33 cellular contexts compared by ENCODE assay signal in the genomic region with DNA sequence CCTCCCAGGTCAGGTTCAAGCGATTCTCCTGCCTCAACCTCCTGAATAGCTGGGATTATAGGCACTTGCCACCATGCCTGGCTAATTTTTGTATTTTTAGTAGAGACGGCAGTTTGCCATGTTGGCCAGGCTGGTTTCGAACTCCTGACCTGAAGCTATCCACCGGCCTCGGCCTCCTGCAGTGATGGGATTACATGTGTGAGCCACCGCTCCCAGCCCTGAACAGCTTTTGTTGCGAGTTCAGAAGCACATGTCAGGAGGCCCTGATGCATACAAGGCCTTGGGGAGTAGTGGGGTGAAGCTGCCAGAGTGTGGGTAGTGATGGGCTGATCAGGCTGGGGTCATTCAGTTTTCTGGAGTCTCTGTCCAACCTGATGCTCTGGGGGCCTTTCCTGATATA.
"Had no signal": no experiment of that assay in that cellular context is flagged by ENCODE, and none has a peak within 500 bp of the region (broad histone marks: within the 10 kb centered on the region; RNA-seq: fewer than 3 reads in every experiment).

No MANE protein-coding gene starts in this region.

- H3K36me3 ChIP-seq: MG63 had no signal

- H3K27ac ChIP-seq: KMS-11 had no signal

- DNase-seq: Karpas-422, Kasumi-1, KG1, MG63, MM.1S, MV-4-11, NCI-H1048, NCI-H1092, NCI-H1092 treated with DMSO at 0.1 percent for 48 hours, NCI-H1105, NCI-H1105 treated with DMSO at 0.1 percent for 48 hours, NCI-H1417, NCI-H1417 treated with DMSO at 0.1 percent for 48 hours, NCI-H1436, NCI-H1436 treated with DMSO at 0.1 percent for 48 hours, NCI-H146, NCI-H1694, NCI-H1694 treated with DMSO at 0.1 percent for 48 hours, NCI-H187, NCI-H187 treated with DMSO at 0.1 percent for 48 hours, NCI-H1930, NCI-H2029, NCI-H2029 treated with DMSO at 0.1 percent for 48 hours, NCI-H2081, NCI-H2081 treated with DMSO at 0.1 percent for 48 hours, NCI-H2107, NCI-H2171, NCI-H2227 treated with DMSO at 0.1 percent for 48 hours, NCI-H226, NCI-H345, NCI-H446, NCI-H446 treated with DMSO at 0.1 percent for 48 hours had no signal

- H3K9ac ChIP-seq: KMS-11 had no signal

- H3K9me3 ChIP-seq: MG63 had no signal

- H3K27me3 ChIP-seq: MG63 had no signal

- H3K4me2 ChIP-seq: KMS-11 had no signal

- H3K4me3 ChIP-seq: MG63 had no signal
